ENCODE assay signal across 21 cellular contexts in the genomic region with DNA sequence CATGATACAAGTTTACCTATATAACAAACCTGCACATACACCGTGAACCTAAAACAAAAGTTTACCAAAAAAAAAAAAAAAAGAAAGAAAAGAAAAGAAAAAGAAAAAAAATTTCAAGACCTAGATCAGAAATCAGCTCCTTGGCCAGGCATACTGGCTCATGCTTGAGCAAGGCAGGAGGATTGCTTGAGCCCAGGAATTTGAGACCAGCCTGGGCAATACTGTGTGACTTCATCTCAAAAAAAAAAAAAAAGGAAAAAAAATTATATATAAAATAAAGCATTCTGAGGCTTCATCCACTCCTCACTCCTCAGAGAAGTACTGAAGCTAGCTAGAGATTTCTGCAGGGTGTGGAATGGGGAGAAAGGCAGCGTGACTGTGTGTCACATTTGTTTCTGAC. TPM values are rescaled to one million over a fixed set of nuclear protein-coding genes. Genes with fewer than 3 reads are reported as not detected.
DNase-seq lines count a peak whose midpoint lies in the region; ATAC-seq and TF ChIP-seq lines count a peak whose summit lies in the region.
"Had no signal": no experiment of that assay in that cellular context is flagged by ENCODE, and none has a peak within 500 bp of the region (broad histone marks: within the 10 kb centered on the region; RNA-seq: fewer than 3 reads in every experiment).

No MANE protein-coding gene starts in this region.

- H3K4me3 Mint-ChIP-seq in central memory CD8-positive, alpha-beta T cell: no peak overlapping the region
- peak overlapping the region; percentile 63 for H3K4me3 Mint-ChIP-seq in memory B cell
- H3K4me3 Mint-ChIP-seq: activated CD4-positive, alpha-beta memory T cell treated with anti-CD3 and anti-CD28 coated beads for 36 hours; activated naive CD4-positive, alpha-beta T cell treated with anti-CD3 and anti-CD28 coated beads for 36 hours had no signal

- no peaks in the 10 kb centered on the region for H4K20me1 ChIP-seq in GM23248 (ENCODE audit: insufficient read depth)

- H3K9me2 ChIP-seq in GM23248 (ENCODE audit: insufficient read depth): no peaks in the 10 kb centered on the region

- H3K27me3 Mint-ChIP-seq in central memory CD8-positive, alpha-beta T cell: no peaks in the 10 kb centered on the region
- no peaks in the 10 kb centered on the region for H3K27me3 Mint-ChIP-seq in memory B cell

- no peak for ATAC-seq in central memory CD8-positive, alpha-beta T cell (replicated peaks; ENCODE audit: extremely low read depth, poor library complexity, severe bottlenecking)
- ATAC-seq in memory B cell (ENCODE audit: low read depth) (no peak), GM21447 (IDR thresholded peaks at IDR 0.05; ENCODE audit: unreplicated experiment) (no peak), heart right ventricle (no peak)
- ATAC-seq: left ventricle myocardium superior; PC-3; right lobe of liver; stimulated activated effector memory CD8-positive, alpha-beta T cell treated with anti-CD3 and anti-CD28 coated beads, Interleukin-12 subunit alpha, Interleukin-12 subunit beta, amount 100 ng/mL, for 72 hours had no signal

- H3K27me3 ChIP-seq in GM23248 (replicated peaks; ENCODE audit: insufficient read depth): no peaks in the 10 kb centered on the region
- no peaks in the 10 kb centered on the region for H3K27me3 ChIP-seq in testis
- no peaks in the 10 kb centered on the region for H3K27me3 ChIP-seq in colonic mucosa
- H3K27me3 ChIP-seq in heart right ventricle: no peaks in the 10 kb centered on the region
- H3K27me3 ChIP-seq: right lobe of liver, tibial nerve had no signal

- intact Hi-C loops in testis (cut with DNase I; ENCODE audit: low total_unique reads): no loop called here
- intact Hi-C loops in colonic mucosa (cut with DNase I): no loop called here
- intact Hi-C loops in heart right ventricle (cut with DNase I): loop anchor here in 1 of 10 donors (2.0 kb wide), 1 partner anchor 18 kb away; no protein-coding TSS in a partner anchor

- H3K9me3 Mint-ChIP-seq in central memory CD8-positive, alpha-beta T cell: no peaks in the 10 kb centered on the region
- no peaks in the 10 kb centered on the region for H3K9me3 Mint-ChIP-seq in memory B cell
- H3K9me3 Mint-ChIP-seq: activated CD4-positive, alpha-beta memory T cell treated with anti-CD3 and anti-CD28 coated beads for 36 hours; activated naive CD4-positive, alpha-beta T cell treated with anti-CD3 and anti-CD28 coated beads for 36 hours; stimulated activated effector memory CD8-positive, alpha-beta T cell treated with anti-CD3 and anti-CD28 coated beads, Interleukin-12 subunit alpha, Interleukin-12 subunit beta, amount 100 ng/mL, for 72 hours had no signal

- H3F3A ChIP-seq in GM23248 (ENCODE audit: insufficient read depth): peaks cover 28% of the 10 kb centered on the region

- peaks cover 2% of the 10 kb centered on the region for H3K36me3 Mint-ChIP-seq in central memory CD8-positive, alpha-beta T cell (ENCODE audit: insufficient read depth)
- no peaks in the 10 kb centered on the region for H3K36me3 Mint-ChIP-seq in memory B cell
- H3K36me3 Mint-ChIP-seq: activated CD4-positive, alpha-beta memory T cell treated with anti-CD3 and anti-CD28 coated beads for 36 hours; stimulated activated effector memory CD8-positive, alpha-beta T cell treated with anti-CD3 and anti-CD28 coated beads, Interleukin-12 subunit alpha, Interleukin-12 subunit beta, amount 100 ng/mL, for 72 hours had no signal

- H3K4me1 ChIP-seq in GM23248 (ENCODE audit: insufficient read depth) (peaks cover 43% of the 10 kb centered on the region), testis (peaks cover 5% of the 10 kb centered on the region), colonic mucosa (peaks cover 5% of the 10 kb centered on the region), heart right ventricle (peaks cover 0 to 56% (median 33%) of the 10 kb centered on the region in 9 donors)

- H3K9ac ChIP-seq in GM23248: peak overlapping the region; percentile 6; the same call in 1 of the 2 replicates
- no peak overlapping the region for H3K9ac ChIP-seq in colonic mucosa (ENCODE audit: low read depth in 2 of 2, low read length in 2 of 2)

- H3K9me3 ChIP-seq in GM23248 (ENCODE audit: low read depth): no peaks in the 10 kb centered on the region
- no peaks in the 10 kb centered on the region for H3K9me3 ChIP-seq in testis
- no peaks in the 10 kb centered on the region for H3K9me3 ChIP-seq in colonic mucosa
- no peaks in the 10 kb centered on the region for H3K9me3 ChIP-seq in heart right ventricle
- H3K9me3 ChIP-seq: right lobe of liver, tibial nerve had no signal

- no peaks in the 10 kb centered on the region for H3K36me3 ChIP-seq in GM23248 (ENCODE audit: low read depth)
- H3K36me3 ChIP-seq in testis (ENCODE audit: low read depth, missing control alignments): no peaks in the 10 kb centered on the region
- H3K36me3 ChIP-seq in colonic mucosa: no peaks in the 10 kb centered on the region
- no peaks in the 10 kb centered on the region for H3K36me3 ChIP-seq in heart right ventricle
- H3K36me3 ChIP-seq: right lobe of liver, tibial nerve had no signal

- H3K4me3 ChIP-seq in GM23248 (no peak overlapping the region), testis (no peak overlapping the region), colonic mucosa (no peak overlapping the region), heart right ventricle (no peak overlapping the region)
- H3K4me3 ChIP-seq: right lobe of liver, tibial nerve had no signal

- TF ChIP-seq POLR2A in testis (IDR thresholded peaks at IDR 0.05): no peak

- no peak overlapping the region for H3K4me2 ChIP-seq in GM23248 (ENCODE audit: unreplicated experiment)

- TF ChIP-seq CTCF in testis (IDR thresholded peaks at IDR 0.05) (no peak), colonic mucosa (IDR thresholded peaks at IDR 0.05) (no peak), heart right ventricle (IDR thresholded peaks at IDR 0.05) (no peak)

- H3K4me1 Mint-ChIP-seq in central memory CD8-positive, alpha-beta T cell: peaks cover 9% of the 10 kb centered on the region
- H3K4me1 Mint-ChIP-seq in memory B cell: peaks cover 27% of the 10 kb centered on the region

- in situ Hi-C loops in GM23248 (cut with MboI): no loop called here

- no peaks in the 10 kb centered on the region for H3K79me2 ChIP-seq in GM23248 (ENCODE audit: insufficient read depth)

- 92 to 96% methylated on average over 2 of the region's 2 CpGs for WGBS in GM23248 (ENCODE audit: low coverage in 1 of 2, low lambda C conversion rate in 2 of 2, missing lambda C conversion rate in 2 of 2), 2 experiments
- 95% methylated on average over 2 of the region's 2 CpGs for WGBS in testis, 2 donors
- WGBS in heart right ventricle, 2 donors: 97% methylated on average over 2 of the region's 2 CpGs

- no peak overlapping the region for H2AFZ ChIP-seq in GM23248

- H3K27ac Mint-ChIP-seq in central memory CD8-positive, alpha-beta T cell (ENCODE audit: low read depth): peak overlapping the region; percentile 52
- no peak overlapping the region for H3K27ac Mint-ChIP-seq in memory B cell
- H3K27ac Mint-ChIP-seq: activated CD4-positive, alpha-beta memory T cell treated with anti-CD3 and anti-CD28 coated beads for 36 hours; activated naive CD4-positive, alpha-beta T cell treated with anti-CD3 and anti-CD28 coated beads for 36 hours had no signal

- peak; percentile 75 for DNase-seq in GM23248
- no peak for DNase-seq in central memory CD8-positive, alpha-beta T cell (ENCODE audit: low spot score in 2 of 2)
- DNase-seq in memory B cell (ENCODE audit: low spot score in 2 of 2): no peak
- DNase-seq in testis: peak; percentile 13
- DNase-seq in colonic mucosa: no peak
- DNase-seq in heart right ventricle: no peak
- DNase-seq: activated CD4-positive, alpha-beta memory T cell treated with anti-CD3 and anti-CD28 coated beads for 36 hours; activated naive CD4-positive, alpha-beta T cell treated with anti-CD3 and anti-CD28 coated beads for 36 hours; dermis blood vessel endothelial cell; glutamatergic neuron; left ventricle myocardium superior; NCI-H1417; NCI-H774; occipital lobe; PC-3; right lobe of liver had no signal

- peak overlapping the region; percentile 54 for H3K27ac ChIP-seq in GM23248
- H3K27ac ChIP-seq in testis: no peak overlapping the region
- no peak overlapping the region for H3K27ac ChIP-seq in colonic mucosa
- H3K27ac ChIP-seq in heart right ventricle: no peak overlapping the region
- H3K27ac ChIP-seq: right lobe of liver had no signal

RNA-seq across cellular contexts. Expression of a gene that starts 11.8 kb away (rescaled TPM):
- total RNA-seq in GM23248 (2014; rRNA removed; shearing (Covaris generic)): not detected in 2 replicates
- not detected in 2 replicates for polyA plus RNA-seq in GM23248 (2016; fragmentation: Nextera tagmentation; extraction: Ambion mirVana)
- under 1 TPM in 1 of 2 donors, not detected in 1; 0.63 TPM for total RNA-seq in testis
- polyA plus RNA-seq in testis (ENCODE audit: insufficient read depth, low read depth, low replicate concordance): not detected
- 1 to 10 TPM in 1 of 2 donors, under 1 TPM in 1; 0.96 to 3.4 TPM for total RNA-seq in colonic mucosa
- total RNA-seq in heart right ventricle: not detected
- polyA plus RNA-seq in heart right ventricle: not detected
- total RNA-seq: activated CD4-positive, alpha-beta memory T cell treated with anti-CD3 and anti-CD28 coated beads for 36 hours; activated naive CD4-positive, alpha-beta T cell treated with anti-CD3 and anti-CD28 coated beads for 36 hours; left ventricle myocardium superior; occipital lobe; SK-MEL-5; T-helper 2 cell treated with Interferon-gamma antibody and Interleukin-4, amounts not matched to agents 100 ng/mL and 5 ng/mL, for 36 hours; tibial nerve had no signal

RNA-seq across cellular contexts. Expression of a gene that starts 18.7 kb away (rescaled TPM):
- 39.6 and 41.0 TPM in 2 replicates for total RNA-seq in GM23248 (2014; rRNA removed; shearing (Covaris generic))
- polyA plus RNA-seq in GM23248 (2016; fragmentation: Nextera tagmentation; extraction: Ambion mirVana) (32.9 and 36.7 TPM in 2 replicates), testis (ENCODE audit: insufficient read depth, low read depth, low replicate concordance) (16.3 TPM), heart right ventricle (1 to 10 TPM; 2.9 to 8.8 TPM)
- total RNA-seq in testis (10 to 100 TPM; 74.0 to 74.5 TPM), colonic mucosa (10 to 100 TPM; 53.8 to 76.0 TPM), heart right ventricle (10 to 100 TPM; 20.8 to 30.9 (median 26.4) TPM)

Comparison
In these comparisons a context has a peak if more than half of its experiments do, and no peak if none do; other contexts are left out.
1. DNase-seq: peak in GM23248 (single experiment) and testis (single experiment); none in central memory CD8-positive, alpha-beta T cell (0 of 2), memory B cell (0 of 2), colonic mucosa (single experiment) and heart right ventricle (0 of 2).